Comparison of ENCODE assay signal across 8 cellular contexts in the genomic region with DNA sequence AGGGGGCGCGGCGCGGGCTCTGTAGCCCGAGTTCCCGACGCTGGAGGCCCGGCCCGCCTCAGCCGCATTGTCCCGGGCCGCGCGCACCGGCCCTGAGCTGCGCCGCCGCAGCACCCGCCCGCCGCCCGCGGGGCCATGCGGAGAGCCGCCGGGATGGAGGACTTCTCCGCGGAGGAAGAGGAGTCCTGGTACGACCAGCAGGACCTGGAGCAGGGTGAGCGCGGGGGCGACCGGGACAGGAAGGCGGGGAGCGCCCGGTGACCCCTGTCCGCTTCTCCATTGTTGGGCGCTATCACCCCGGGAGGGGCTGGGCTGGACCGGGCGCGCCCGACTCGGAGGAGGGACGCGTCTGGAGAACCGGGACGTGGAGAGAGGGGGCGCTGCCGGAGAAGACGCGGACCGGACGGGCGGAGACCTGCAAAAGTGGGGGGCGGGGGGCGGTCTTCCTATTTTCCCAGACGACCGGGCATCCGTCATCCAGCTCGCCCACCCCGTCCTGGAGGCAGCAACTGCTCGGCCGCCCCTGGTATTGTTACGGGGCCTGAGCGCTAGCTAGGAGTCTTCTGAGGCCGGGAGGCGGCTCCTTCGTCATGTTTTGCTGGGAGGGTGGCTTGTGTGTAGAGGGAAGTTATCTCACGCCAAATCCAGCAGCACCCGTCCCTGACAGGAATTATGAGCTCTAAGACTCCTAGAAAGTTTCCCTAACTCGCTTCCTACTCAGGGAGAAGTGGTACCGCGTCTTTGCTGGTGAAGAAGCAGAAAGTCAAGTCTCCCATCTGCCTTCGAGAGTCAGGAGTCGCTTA. TPM values are rescaled to one million over a fixed set of nuclear protein-coding genes. Genes with fewer than 3 reads are reported as not detected.
DNase-seq lines count a peak whose midpoint lies in the region; ATAC-seq lines count a peak whose summit lies in the region.

No MANE protein-coding gene starts in this region.

- H3K4me1 Mint-ChIP-seq in activated naive CD8-positive, alpha-beta T cell treated with anti-CD3 and anti-CD28 coated beads, Interleukin-2, amount 10 ng/mL, durations not matched to agents 7 days and 5 days = peaks cover 13% of the 10 kb centered on the region

- no peak overlapping the region for H3K27ac Mint-ChIP-seq in activated naive CD8-positive, alpha-beta T cell treated with anti-CD3 and anti-CD28 coated beads, Interleukin-2, amount 10 ng/mL, durations not matched to agents 7 days and 5 days

- intact Hi-C loops in head of caudate nucleus (cut with DNase I) = no loop called here

- DNase-seq in NCI-H748 (lab: John Stamatoyannopoulos, UW; ENCODE audit: unreplicated experiment) = peak; percentile 39
- DNase-seq in NCI-H748 treated with DMSO at 0.1 percent for 48 hours (lab: John Stamatoyannopoulos, UW) = no peak
- peak; percentile 76 for DNase-seq in NCI-H2227 treated with DMSO at 0.1 percent for 48 hours (lab: John Stamatoyannopoulos, UW)
- DNase-seq in activated naive CD8-positive, alpha-beta T cell treated with anti-CD3 and anti-CD28 coated beads, Interleukin-2, amount 10 ng/mL, durations not matched to agents 7 days and 5 days = peak; percentile 54
- DNase-seq in head of caudate nucleus = peak; percentile 53 to 91 (median 79)
- DNase-seq in GDM1 (lab: John Stamatoyannopoulos, UW) = no peak

- H3K27me3 ChIP-seq in neuron (ENCODE audit: insufficient read depth, low read length) = no peaks in the 10 kb centered on the region

- ATAC-seq in HG02588 (IDR thresholded peaks at IDR 0.05; ENCODE audit: unreplicated experiment) = peak; percentile 41
- peak; percentile 58 for ATAC-seq in activated naive CD8-positive, alpha-beta T cell treated with anti-CD3 and anti-CD28 coated beads, Interleukin-2, amount 10 ng/mL, durations not matched to agents 7 days and 5 days (ENCODE audit: low read depth)

- H3K27me3 Mint-ChIP-seq in activated naive CD8-positive, alpha-beta T cell treated with anti-CD3 and anti-CD28 coated beads, Interleukin-2, amount 10 ng/mL, durations not matched to agents 7 days and 5 days = peaks cover 60% of the 10 kb centered on the region

- H3K4me3 Mint-ChIP-seq in activated naive CD8-positive, alpha-beta T cell treated with anti-CD3 and anti-CD28 coated beads, Interleukin-2, amount 10 ng/mL, durations not matched to agents 7 days and 5 days = peak overlapping the region; percentile 66

- peak overlapping the region; percentile 78 for H3K4me3 ChIP-seq in neuron (ENCODE audit: low read length)

- H3K4me1 ChIP-seq in neuron (ENCODE audit: insufficient read depth, low read length) = peaks cover 13% of the 10 kb centered on the region

- POLR2A ChIA-PET in activated naive CD8-positive, alpha-beta T cell treated with anti-CD3 and anti-CD28 coated beads, Interleukin-2, amount 10 ng/mL, durations not matched to agents 7 days and 5 days (lab: Charles Lee) = interaction anchor here (0.7 to 4.0 kb wide), 5 partner anchors 16 to 100 kb away, joined by 3 to 19 read pairs (median 3); partner anchors contain the start of genes MRPL58 and SLC16A5

- H3K36me3 ChIP-seq in neuron (ENCODE audit: insufficient read depth, low read length) = peaks cover 3% of the 10 kb centered on the region

- peak overlapping the region; percentile 24 for H2AFZ ChIP-seq in neuron (ENCODE audit: low read depth, low read length)

- no peaks in the 10 kb centered on the region for H3K36me3 Mint-ChIP-seq in activated naive CD8-positive, alpha-beta T cell treated with anti-CD3 and anti-CD28 coated beads, Interleukin-2, amount 10 ng/mL, durations not matched to agents 7 days and 5 days

- no peaks in the 10 kb centered on the region for H3K9me3 Mint-ChIP-seq in activated naive CD8-positive, alpha-beta T cell treated with anti-CD3 and anti-CD28 coated beads, Interleukin-2, amount 10 ng/mL, durations not matched to agents 7 days and 5 days

- no peaks in the 10 kb centered on the region for H3K9me3 ChIP-seq in neuron (ENCODE audit: low read length)

RNA-seq across cellular contexts. Expression of gene CDR2L, which starts 0.7 kb away (rescaled TPM):
- under 1 TPM; 0.11 to 0.14 TPM for total RNA-seq in activated naive CD8-positive, alpha-beta T cell treated with anti-CD3 and anti-CD28 coated beads, Interleukin-2, amount 10 ng/mL, durations not matched to agents 7 days and 5 days

RNA-seq across cellular contexts. Expression of gene HID1, which starts 15.6 kb away (rescaled TPM):
- 1 to 10 TPM; 3.6 to 3.9 TPM for total RNA-seq in activated naive CD8-positive, alpha-beta T cell treated with anti-CD3 and anti-CD28 coated beads, Interleukin-2, amount 10 ng/mL, durations not matched to agents 7 days and 5 days

RNA-seq across cellular contexts. Expression of gene MRPL58, which starts 24.4 kb away (rescaled TPM):
- total RNA-seq in activated naive CD8-positive, alpha-beta T cell treated with anti-CD3 and anti-CD28 coated beads, Interleukin-2, amount 10 ng/mL, durations not matched to agents 7 days and 5 days = 10 to 100 TPM; 32.2 to 36.2 TPM

RNA-seq across cellular contexts. Expression of gene OTOP3, which starts 52.4 kb away (rescaled TPM):
- total RNA-seq in activated naive CD8-positive, alpha-beta T cell treated with anti-CD3 and anti-CD28 coated beads, Interleukin-2, amount 10 ng/mL, durations not matched to agents 7 days and 5 days = not detected

RNA-seq across cellular contexts. Expression of gene ATP5PD, which starts 58.7 kb away (rescaled TPM):
- total RNA-seq in activated naive CD8-positive, alpha-beta T cell treated with anti-CD3 and anti-CD28 coated beads, Interleukin-2, amount 10 ng/mL, durations not matched to agents 7 days and 5 days = 100 to 1,000 TPM; 196 to 199 TPM

Comparison
In these comparisons a context has a peak if more than half of its experiments do, and no peak if none do; other contexts are left out.
1. DNase-seq: peak in NCI-H748 (single experiment), NCI-H2227 treated with DMSO at 0.1 percent for 48 hours (single experiment), activated naive CD8-positive, alpha-beta T cell treated with anti-CD3 and anti-CD28 coated beads, Interleukin-2, amount 10 ng/mL, durations not matched to agents 7 days and 5 days (single experiment) and head of caudate nucleus (42 of 42); none in NCI-H748 treated with DMSO at 0.1 percent for 48 hours (single experiment) and GDM1 (single experiment).